8 cellular contexts compared by ENCODE assay signal in genomic region chr5:96662725-96663513, GRCh38. TPM values are rescaled to one million over a fixed set of nuclear protein-coding genes. Genes with fewer than 3 reads are reported as not detected.
DNase-seq lines count a peak whose midpoint lies in the region; ATAC-seq and TF ChIP-seq lines count a peak whose summit lies in the region.

No MANE protein-coding gene starts in this region.

- DNase-seq in DMS79 (lab: John Stamatoyannopoulos, UW): peak; percentile 52
- peak; percentile 91 for DNase-seq in RKO (ENCODE audit: low spot score)
- DNase-seq in activated gamma-delta T cell (lab: John Stamatoyannopoulos, UW): peak; percentile 77
- peak; percentile 88 for DNase-seq in fibroblast of the conjunctiva (ENCODE audit: low read depth)
- DNase-seq in neural crest cell (ENCODE audit: low read depth, low spot score): peak; percentile 52

- no peaks in the 10 kb centered on the region for H3K36me3 ChIP-seq in stomach smooth muscle (ENCODE audit: control insufficient read depth in 2 of 2, insufficient read depth in 2 of 2, low read length in 2 of 2)

- H3K9ac ChIP-seq in stomach smooth muscle (ENCODE audit: low read length in 2 of 2): peak overlapping the region; percentile 91 to 93

- H3K9me3 ChIP-seq in stomach smooth muscle (ENCODE audit: control insufficient read depth in 2 of 2, low read length in 2 of 2): no peaks in the 10 kb centered on the region

- H3K9me3 Mint-ChIP-seq in IgD-negative memory B cell (no peaks in the 10 kb centered on the region), neural crest cell (no peaks in the 10 kb centered on the region)

- H3K27ac Mint-ChIP-seq in IgD-negative memory B cell (peak overlapping the region; percentile 89 to 99 (median 98)), neural crest cell (ENCODE audit: unreplicated experiment) (peak overlapping the region; percentile 54)

- H3K27me3 Mint-ChIP-seq in IgD-negative memory B cell (peaks cover 1% of the 10 kb centered on the region), neural crest cell (ENCODE audit: low read depth) (peaks cover 37% of the 10 kb centered on the region)

- peak overlapping the region; percentile 98 to 99 (median 98) for H3K4me3 Mint-ChIP-seq in IgD-negative memory B cell
- peak overlapping the region; percentile 96 for H3K4me3 Mint-ChIP-seq in neural crest cell

- ATAC-seq in GM21576 (IDR thresholded peaks at IDR 0.05; ENCODE audit: unreplicated experiment): peak; percentile 72

- peak overlapping the region; percentile 83 to 96 for H3K4me3 ChIP-seq in stomach smooth muscle (ENCODE audit: low read length in 2 of 2)

- H3K4me1 Mint-ChIP-seq in IgD-negative memory B cell: peaks cover 32 to 46% (median 38%) of the 10 kb centered on the region in 3 donors
- peaks cover 14% of the 10 kb centered on the region for H3K4me1 Mint-ChIP-seq in neural crest cell

- no peaks in the 10 kb centered on the region for H3K36me3 Mint-ChIP-seq in IgD-negative memory B cell
- no peaks in the 10 kb centered on the region for H3K36me3 Mint-ChIP-seq in neural crest cell (ENCODE audit: low read depth)

- peak overlapping the region; percentile 94 for H3K27ac ChIP-seq in stomach smooth muscle (ENCODE audit: low read length)

- H3K4me1 ChIP-seq in stomach smooth muscle (ENCODE audit: control insufficient read depth, insufficient read depth, low read length): peaks cover 16% of the 10 kb centered on the region

- H3K27me3 ChIP-seq in stomach smooth muscle (ENCODE audit: control insufficient read depth in 1 of 2, insufficient read depth in 2 of 2, low read length in 2 of 2): no peaks in the 10 kb centered on the region

- TF ChIP-seq CTCF in neural crest cell (conservative IDR thresholded peaks at IDR 0.05): no peak

RNA-seq across cellular contexts. Expression of gene CAST, which starts 0.7 kb away (rescaled TPM):
- 71.7 TPM for polyA plus RNA-seq in IgD-negative memory B cell
- 50.3 and 50.7 TPM in 2 replicates for total RNA-seq in neural crest cell

Comparison
In these comparisons a context has a peak if more than half of its experiments do, and no peak if none do; other contexts are left out.
1. Peak in every context shown above with its lines: DNase-seq, ATAC-seq, H3K4me3 ChIP-seq and H3K27ac ChIP-seq.